In genomic region chrX:92231391-92231790, GRCh38 we compare ENCODE assay signal across 28 cellular contexts.
"Had no signal": no experiment of that assay in that cellular context is flagged by ENCODE, and none has a peak within 500 bp of the region (broad histone marks: within the 10 kb centered on the region; RNA-seq: fewer than 3 reads in every experiment).

No MANE protein-coding gene starts in this region.

- H3K27ac Mint-ChIP-seq: activated CD4-positive, alpha-beta T cell treated with anti-CD3 and anti-CD28 coated beads for 36 hours; activated CD4-positive, alpha-beta T cell treated with anti-CD3 and anti-CD28 coated beads, Interleukin-2, amount 10 ng/mL, durations not matched to agents 7 days and 5 days; activated CD8-positive, alpha-beta T cell treated with anti-CD3 and anti-CD28 coated beads, Interleukin-2, amount 10 ng/mL, durations not matched to agents 7 days and 5 days; activated naive CD4-positive, alpha-beta T cell treated with anti-CD3 and anti-CD28 coated beads, Interleukin-2, amount 50 U/mL, for 24 hours; activated naive CD8-positive, alpha-beta T cell treated with anti-CD3 and anti-CD28 coated beads, Interleukin-2, amount 10 ng/mL, durations not matched to agents 7 days and 5 days; activated T-cell treated with anti-CD3 and anti-CD28 coated beads, Interleukin-2, amount 50 U/mL, for 24 hours; activated T-helper 2 cell treated with anti-CD3 and anti-CD28 coated beads, Interferon-gamma antibody, Interleukin-2, Interleukin-4, amounts not matched to agents 10 μg/mL and 5 μg/mL and 100 μg/mL, durations not matched to agents 14 hours and 24 hours and 36 hours; T-helper 2 cell treated with Interferon-gamma antibody and Interleukin-4, amounts not matched to agents 5 μg/mL and 100 μg/mL, for 36 hours had no signal

- H3K4me3 ChIP-seq: ascending aorta, MG63, PC-9 had no signal

- H3K9me3 ChIP-seq: ascending aorta, MG63 had no signal

- H3K4me1 Mint-ChIP-seq: activated CD4-positive, alpha-beta T cell treated with anti-CD3 and anti-CD28 coated beads for 36 hours; activated CD4-positive, alpha-beta T cell treated with anti-CD3 and anti-CD28 coated beads, Interleukin-2, amount 10 ng/mL, durations not matched to agents 7 days and 5 days; activated naive CD4-positive, alpha-beta T cell treated with anti-CD3 and anti-CD28 coated beads, Interleukin-2, amount 50 U/mL, for 24 hours; activated naive CD8-positive, alpha-beta T cell treated with anti-CD3 and anti-CD28 coated beads, Interleukin-2, amount 10 ng/mL, durations not matched to agents 7 days and 5 days had no signal

- H3K27me3 ChIP-seq: ascending aorta, MG63 had no signal

- H3K4me3 Mint-ChIP-seq: activated CD4-positive, alpha-beta T cell treated with anti-CD3 and anti-CD28 coated beads for 36 hours; activated CD4-positive, alpha-beta T cell treated with anti-CD3 and anti-CD28 coated beads, Interleukin-2, amount 10 ng/mL, durations not matched to agents 7 days and 5 days; activated CD8-positive, alpha-beta T cell treated with anti-CD3 and anti-CD28 coated beads, Interleukin-2, amount 10 ng/mL, durations not matched to agents 7 days and 5 days; activated naive CD4-positive, alpha-beta T cell treated with anti-CD3 and anti-CD28 coated beads, Interleukin-2, amount 50 U/mL, for 24 hours; activated naive CD8-positive, alpha-beta T cell treated with anti-CD3 and anti-CD28 coated beads, Interleukin-2, amount 10 ng/mL, durations not matched to agents 7 days and 5 days; activated T-cell treated with anti-CD3 and anti-CD28 coated beads, Interleukin-2, amount 50 U/mL, for 24 hours; T-helper 2 cell treated with Interferon-gamma antibody and Interleukin-4, amounts not matched to agents 5 μg/mL and 100 μg/mL, for 36 hours had no signal

- FAIRE-seq: RCC 7860, TTC549 had no signal

- DNase-seq: activated CD4-positive, alpha-beta T cell treated with anti-CD3 and anti-CD28 coated beads for 36 hours; activated CD4-positive, alpha-beta T cell treated with anti-CD3 and anti-CD28 coated beads, Interleukin-2, amount 10 ng/mL, durations not matched to agents 7 days and 5 days; activated CD4-positive, alpha-beta T cell treated with anti-CD3 and anti-CD28 coated beads, Interleukin-2, amount 50 U/mL, for 48 hours; activated CD8-positive, alpha-beta T cell treated with anti-CD3 and anti-CD28 coated beads, Interleukin-2, amount 10 ng/mL, durations not matched to agents 7 days and 5 days; activated gamma-delta T cell; activated naive CD4-positive, alpha-beta T cell treated with Interleukin-2 at 50 U/mL for 16 hours; activated naive CD8-positive, alpha-beta T cell treated with anti-CD3 and anti-CD28 coated beads, Interleukin-2, amount 10 ng/mL, durations not matched to agents 7 days and 5 days; activated T-cell treated with anti-CD3 and anti-CD28 coated beads, Interleukin-2, amount 50 U/mL, for 24 hours; amygdala; KG1; MG63; NCI-H1048; NCI-H187; NCI-H2029 treated with DMSO at 0.1 percent for 48 hours; NCI-H2107; NCI-H345; NCI-H524 treated with DMSO at 0.1 percent for 48 hours; NCI-H748 treated with DMSO at 0.1 percent for 48 hours; NK-92 treated with Interleukin-12 subunit alpha and Interleukin-12 subunit beta, amount 100 ng/mL, for 24 hours; PC-9; Right ventricle myocardium superior had no signal

- H3K9me3 Mint-ChIP-seq: activated CD4-positive, alpha-beta T cell treated with anti-CD3 and anti-CD28 coated beads, Interleukin-2, amount 10 ng/mL, durations not matched to agents 7 days and 5 days; activated naive CD4-positive, alpha-beta T cell treated with anti-CD3 and anti-CD28 coated beads, Interleukin-2, amount 50 U/mL, for 24 hours; activated naive CD8-positive, alpha-beta T cell treated with anti-CD3 and anti-CD28 coated beads, Interleukin-2, amount 10 ng/mL, durations not matched to agents 7 days and 5 days; activated T-cell treated with anti-CD3 and anti-CD28 coated beads, Interleukin-2, amount 50 U/mL, for 24 hours; activated T-helper 2 cell treated with anti-CD3 and anti-CD28 coated beads, Interferon-gamma antibody, Interleukin-2, Interleukin-4, amounts not matched to agents 10 μg/mL and 5 μg/mL and 100 μg/mL, durations not matched to agents 14 hours and 24 hours and 36 hours had no signal

- H3K36me3 ChIP-seq: ascending aorta, MG63 had no signal

- H3K27me3 Mint-ChIP-seq: activated CD4-positive, alpha-beta T cell treated with anti-CD3 and anti-CD28 coated beads for 36 hours; activated CD4-positive, alpha-beta T cell treated with anti-CD3 and anti-CD28 coated beads, Interleukin-2, amount 10 ng/mL, durations not matched to agents 7 days and 5 days; activated naive CD4-positive, alpha-beta T cell treated with anti-CD3 and anti-CD28 coated beads, Interleukin-2, amount 50 U/mL, for 24 hours; activated naive CD8-positive, alpha-beta T cell treated with anti-CD3 and anti-CD28 coated beads, Interleukin-2, amount 10 ng/mL, durations not matched to agents 7 days and 5 days had no signal

- H3K4me1 ChIP-seq: ascending aorta had no signal

- H3K27ac ChIP-seq: ascending aorta, PC-9, RWPE1 had no signal

- H3K36me3 Mint-ChIP-seq: activated naive CD4-positive, alpha-beta T cell treated with anti-CD3 and anti-CD28 coated beads, Interleukin-2, amount 50 U/mL, for 24 hours; activated naive CD8-positive, alpha-beta T cell treated with anti-CD3 and anti-CD28 coated beads, Interleukin-2, amount 10 ng/mL, durations not matched to agents 7 days and 5 days had no signal

- H3K4me2 ChIP-seq: PC-9 had no signal

- H2AFZ ChIP-seq: PC-9 had no signal
